Comparison of ENCODE assay signal across 13 cellular contexts in genomic region chr1:31470794-31471315, GRCh38. TPM values are rescaled to one million over a fixed set of nuclear protein-coding genes. Genes with fewer than 3 reads are reported as not detected.
"Had no signal": no experiment of that assay in that cellular context is flagged by ENCODE, and none has a peak within 500 bp of the region (broad histone marks: within the 10 kb centered on the region; RNA-seq: fewer than 3 reads in every experiment).

No MANE protein-coding gene starts in this region.

- H3K27ac Mint-ChIP-seq: activated CD8-positive, alpha-beta T cell treated with anti-CD3 and anti-CD28 coated beads for 36 hours; activated T-helper 1 cell treated with anti-CD3 and anti-CD28 coated beads, Interleukin-12 subunit alpha, Interleukin-12 subunit beta, Interleukin-2, Interleukin-4 antibody, amounts not matched to agents 30 ng/mL and 10 ng/mL and 1 ng/mL, durations not matched to agents 14 hours and 24 hours and 36 hours; immature natural killer cell; nephron progenitor cell; stimulated activated naive CD8-positive, alpha-beta T cell treated with anti-CD3 and anti-CD28 coated beads, Interleukin-15, Interleukin-2, amounts not matched to agents 100 ng/mL and 50 ng/mL, for 24 hours had no signal

- H3K4me1 Mint-ChIP-seq: immature natural killer cell, nephron progenitor cell had no signal

- DNase-seq: activated CD4-positive, alpha-beta T cell treated with anti-CD3 and anti-CD28 coated beads for 1 hour; activated naive CD4-positive, alpha-beta T cell treated with Interleukin-2 at 50 U/mL for 16 hours; central memory CD4-positive, alpha-beta T cell; cortex of kidney; effector memory CD4-positive, alpha-beta T cell; immature natural killer cell; nephron progenitor cell; stimulated activated CD4-positive, alpha-beta T cell treated with anti-CD3 and anti-CD28 coated beads, Interleukin-2, amount 100 ng/mL, for 48 hours; stimulated activated CD8-positive, alpha-beta memory T cell treated with anti-CD3 and anti-CD28 coated beads, Interleukin-4, amount 100 ng/mL, for 48 hours; T-helper 9 cell had no signal

- H3K36me3 Mint-ChIP-seq: immature natural killer cell had no signal

- H3K4me3 Mint-ChIP-seq: activated CD8-positive, alpha-beta T cell treated with anti-CD3 and anti-CD28 coated beads for 36 hours; activated T-helper 1 cell treated with anti-CD3 and anti-CD28 coated beads, Interleukin-12 subunit alpha, Interleukin-12 subunit beta, Interleukin-2, Interleukin-4 antibody, amounts not matched to agents 30 ng/mL and 10 ng/mL and 1 ng/mL, durations not matched to agents 14 hours and 24 hours and 36 hours; immature natural killer cell; nephron progenitor cell; stimulated activated naive CD8-positive, alpha-beta T cell treated with anti-CD3 and anti-CD28 coated beads, Interleukin-15, Interleukin-2, amounts not matched to agents 100 ng/mL and 50 ng/mL, for 24 hours had no signal

RNA-seq across cellular contexts. Expression of gene SERINC2, which starts 57.8 kb away (rescaled TPM):
- total RNA-seq: activated T-helper 1 cell treated with anti-CD3 and anti-CD28 coated beads, Interleukin-12 subunit alpha, Interleukin-12 subunit beta, Interleukin-2, Interleukin-4 antibody, amounts not matched to agents 30 ng/mL and 10 ng/mL and 1 ng/mL, durations not matched to agents 14 hours and 24 hours and 36 hours had no signal
- polyA plus RNA-seq: immature natural killer cell had no signal
